30 cellular contexts compared by ENCODE assay signal in genomic region chr7:70319057-70319456, GRCh38.
DNase-seq lines count a peak whose midpoint lies in the region; ATAC-seq, FAIRE-seq and TF ChIP-seq lines count a peak whose summit lies in the region.
"Had no signal": no experiment of that assay in that cellular context is flagged by ENCODE, and none has a peak within 500 bp of the region (broad histone marks: within the 10 kb centered on the region; RNA-seq: fewer than 3 reads in every experiment).

No MANE protein-coding gene starts in this region.

- H3K4me3 ChIP-seq in GM23248 (no peak overlapping the region), astrocyte (ENCODE audit: insufficient read depth, low read depth, low read length) (no peak overlapping the region)
- H3K4me3 ChIP-seq: GM23338, HAP-1 had no signal

- H3K27me3 ChIP-seq in GM23248 (replicated peaks; ENCODE audit: insufficient read depth) = no peaks in the 10 kb centered on the region
- H3K27me3 ChIP-seq in astrocyte (ENCODE audit: insufficient read depth, low read length) = no peaks in the 10 kb centered on the region

- in situ Hi-C loops in GM23248 (cut with MboI) = no loop called here

- H3K4me1 Mint-ChIP-seq in astrocyte (ENCODE audit: low read depth, unreplicated experiment) = peaks cover 16% of the 10 kb centered on the region
- H3K4me1 Mint-ChIP-seq: B cell, IgD-negative memory B cell had no signal

- peaks cover 3% of the 10 kb centered on the region for H3K36me3 Mint-ChIP-seq in astrocyte (ENCODE audit: low read depth, unreplicated experiment)
- H3K36me3 Mint-ChIP-seq: CD8-positive, alpha-beta T cell had no signal

- no peak for TF ChIP-seq CTCF in astrocyte (IDR thresholded peaks at IDR 0.05; ENCODE audit: insufficient read depth, low read depth, low read length)

- H4K20me1 ChIP-seq in GM23248 (ENCODE audit: insufficient read depth) = no peaks in the 10 kb centered on the region
- H4K20me1 ChIP-seq in astrocyte (ENCODE audit: insufficient read depth, low read length) = no peaks in the 10 kb centered on the region

- H2AFZ ChIP-seq in GM23248 (no peak overlapping the region), astrocyte (ENCODE audit: low read depth, low read length) (no peak overlapping the region)
- H2AFZ ChIP-seq: GM23338 had no signal

- H3K9me2 ChIP-seq in GM23248 (ENCODE audit: insufficient read depth) = no peaks in the 10 kb centered on the region

- WGBS in GM23248 (ENCODE audit: low coverage in 1 of 2, low lambda C conversion rate in 2 of 2, missing lambda C conversion rate in 2 of 2), 2 experiments = 71 to 76% methylated on average over 2 of the region's 2 CpGs

- H3K27ac Mint-ChIP-seq in astrocyte (ENCODE audit: unreplicated experiment) = no peak overlapping the region
- H3K27ac Mint-ChIP-seq: B cell; GM23338; HFFc6; IgD-negative memory B cell; T-helper 1 cell treated with Interleukin-12 subunit alpha and Interleukin-12 subunit beta and Interleukin-4 antibody, amounts not matched to agents 30 μg/mL and 1 μg/mL, for 36 hours had no signal

- H3K36me3 ChIP-seq in GM23248 (ENCODE audit: low read depth) (no peaks in the 10 kb centered on the region), astrocyte (ENCODE audit: insufficient read depth, low read length) (no peaks in the 10 kb centered on the region)
- H3K36me3 ChIP-seq: HAP-1 had no signal

- H3K9me3 ChIP-seq in GM23248 (ENCODE audit: low read depth) (no peaks in the 10 kb centered on the region), astrocyte (ENCODE audit: insufficient read depth, low read depth, low read length) (no peaks in the 10 kb centered on the region)
- H3K9me3 ChIP-seq: Caco-2, HAP-1 had no signal

- no peaks in the 10 kb centered on the region for H3F3A ChIP-seq in GM23248 (ENCODE audit: insufficient read depth)

- no peak for FAIRE-seq in astrocyte (lab: Jason Lieb, UNC)
- FAIRE-seq: GM12892 had no signal

- no peak overlapping the region for H3K9ac ChIP-seq in GM23248
- H3K9ac ChIP-seq in astrocyte (ENCODE audit: low read length) = no peak overlapping the region
- H3K9ac ChIP-seq: KMS-11 had no signal

- ATAC-seq in GM18505 (IDR thresholded peaks at IDR 0.05; ENCODE audit: unreplicated experiment) (no peak), GM18909 (IDR thresholded peaks at IDR 0.05; ENCODE audit: poor library complexity, unreplicated experiment) (no peak)
- ATAC-seq: GM23338 had no signal

- H3K4me2 ChIP-seq in GM23248 (ENCODE audit: unreplicated experiment) = no peak overlapping the region
- H3K4me2 ChIP-seq in astrocyte (ENCODE audit: low read length) = no peak overlapping the region
- H3K4me2 ChIP-seq: GM23338, KMS-11 had no signal

- DNase-seq in GM23248 = peak; percentile 8
- peak; percentile 66 for DNase-seq in NCI-H82 treated with DMSO at 0.1 percent for 48 hours (lab: John Stamatoyannopoulos, UW; ENCODE audit: unreplicated experiment)
- peak; percentile 19 for DNase-seq in astrocyte (ENCODE audit: low read depth)
- no peak for DNase-seq in NCI-H345 treated with DMSO at 0.1 percent for 48 hours (lab: John Stamatoyannopoulos, UW; ENCODE audit: unreplicated experiment)
- no peak for DNase-seq in activated T-cell treated with anti-CD3 and anti-CD28 coated beads for 4 hours
- DNase-seq: Caco-2; CD8-positive, alpha-beta T cell; DMS79 treated with DMSO at 0.1 percent for 48 hours; HFFc6; MM.1S; NCI-H1048; NCI-H1436; NCI-H187; NCI-H2081 treated with DMSO at 0.1 percent for 48 hours; NCI-H2171; NCI-H226; NCI-H510A treated with DMSO at 0.1 percent for 48 hours; NCI-H748 treated with DMSO at 0.1 percent for 48 hours; RPMI8226; SHP77 had no signal

- peaks cover 7% of the 10 kb centered on the region for H3K4me1 ChIP-seq in GM23248 (ENCODE audit: insufficient read depth)
- H3K4me1 ChIP-seq in astrocyte (ENCODE audit: insufficient read depth, low read length) = peaks cover 3% of the 10 kb centered on the region
- H3K4me1 ChIP-seq: Caco-2, HAP-1 had no signal

- H3K27ac ChIP-seq in GM23248 = no peak overlapping the region
- no peak overlapping the region for H3K27ac ChIP-seq in astrocyte (ENCODE audit: low read depth, low read length)
- H3K27ac ChIP-seq: C4-2B, KMS-11 had no signal

- H3K79me2 ChIP-seq in GM23248 (ENCODE audit: insufficient read depth) (no peaks in the 10 kb centered on the region), astrocyte (ENCODE audit: insufficient read depth, low read length) (no peaks in the 10 kb centered on the region)

- no peaks in the 10 kb centered on the region for H3K9me3 Mint-ChIP-seq in astrocyte (ENCODE audit: unreplicated experiment)
- H3K9me3 Mint-ChIP-seq: CD8-positive, alpha-beta T cell; GM23338; IgD-negative memory B cell had no signal

- no peak overlapping the region for H3K4me3 Mint-ChIP-seq in astrocyte (ENCODE audit: unreplicated experiment)
- H3K4me3 Mint-ChIP-seq: B cell; CD8-positive, alpha-beta T cell; GM23338; HFFc6; IgD-negative memory B cell; T-helper 1 cell treated with Interleukin-12 subunit alpha and Interleukin-12 subunit beta and Interleukin-4 antibody, amounts not matched to agents 30 μg/mL and 1 μg/mL, for 36 hours had no signal

- H3K27me3 Mint-ChIP-seq in astrocyte (ENCODE audit: low read depth, unreplicated experiment) = no peaks in the 10 kb centered on the region
- H3K27me3 Mint-ChIP-seq: B cell, IgD-negative memory B cell had no signal

- TF ChIP-seq POLR2A in GM18505 (IDR thresholded peaks at IDR 0.05; ENCODE audit: borderline replicate concordance, extremely low read depth, insufficient read depth, insufficient read length) = no peak

Comparison
In these comparisons a context has a peak if more than half of its experiments do, and no peak if none do; other contexts are left out.
1. DNase-seq: peak in GM23248 (single experiment), NCI-H82 treated with DMSO at 0.1 percent for 48 hours (single experiment) and astrocyte (single experiment); none in NCI-H345 treated with DMSO at 0.1 percent for 48 hours (single experiment) and activated T-cell treated with anti-CD3 and anti-CD28 coated beads for 4 hours (single experiment).